ENCODE assay signal across 1 cellular context in the genomic region with DNA sequence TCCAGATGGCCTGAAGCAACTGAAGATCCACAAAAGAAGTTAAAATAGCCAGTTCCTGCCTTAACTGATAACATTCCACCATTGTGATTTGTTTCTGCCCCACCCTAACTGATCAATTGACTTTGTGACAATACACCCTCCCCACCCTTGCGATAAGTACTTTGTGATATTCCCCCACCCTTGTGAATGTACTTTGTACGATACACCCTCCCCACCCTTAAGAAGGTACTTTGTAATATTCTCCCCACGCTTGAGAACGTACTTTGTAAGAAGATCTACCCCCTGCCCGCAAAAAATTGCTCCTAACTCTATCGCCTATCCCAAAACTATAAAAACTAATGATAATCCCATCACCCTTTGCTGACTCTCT.
TF ChIP-seq lines count a peak whose summit lies in the region.

No MANE protein-coding gene starts in this region.

TF ChIP-seq in K562, 482 proteins besides CTCF, POLR2A, EP300 and RAD21:
- peak; percentile 95 for TF ChIP-seq ZNF57 (CRISPR knock-in tag; IDR thresholded peaks at IDR 0.05)
